In genomic region chr18:79531926-79532689, GRCh38 we compare ENCODE assay signal across 24 cellular contexts.
DNase-seq lines count a peak whose midpoint lies in the region; ATAC-seq, FAIRE-seq and TF ChIP-seq lines count a peak whose summit lies in the region.
"Had no signal": no experiment of that assay in that cellular context is flagged by ENCODE, and none has a peak within 500 bp of the region (broad histone marks: within the 10 kb centered on the region; RNA-seq: fewer than 3 reads in every experiment).

No MANE protein-coding gene starts in this region.

- H3K4me1 ChIP-seq in right lobe of liver (no peaks in the 10 kb centered on the region), HepG2 (ENCODE audit: insufficient read depth, low read length) (no peaks in the 10 kb centered on the region), neuronal stem cell (ENCODE audit: control insufficient read depth in 2 of 2, insufficient read depth in 1 of 2, low read depth in 1 of 2, low read length in 2 of 2) (no peaks in the 10 kb centered on the region), aorta (ENCODE audit: control insufficient read depth in 1 of 2, insufficient read depth in 2 of 2, low read length in 2 of 2) (no peaks in the 10 kb centered on the region)
- H3K4me1 ChIP-seq: breast epithelium had no signal

- H3K79me2 ChIP-seq in HepG2 (ENCODE audit: insufficient read depth, low read length): no peaks in the 10 kb centered on the region

- H3K9me3 ChIP-seq in right lobe of liver (no peaks in the 10 kb centered on the region), HepG2 (ENCODE audit: low read length) (no peaks in the 10 kb centered on the region), neuronal stem cell (replicated peaks in 1 of 2; ENCODE audit: control insufficient read depth in 2 of 2, insufficient read depth in 1 of 2, low read depth in 1 of 2, low read length in 2 of 2) (no peaks in the 10 kb centered on the region), aorta (ENCODE audit: control insufficient read depth, low read length) (no peaks in the 10 kb centered on the region)
- H3K9me3 ChIP-seq: breast epithelium, spleen, tibial nerve had no signal

- H2AFZ ChIP-seq in HepG2 (ENCODE audit: low read length) (no peak overlapping the region), neuronal stem cell (ENCODE audit: low read length) (peak overlapping the region; percentile 23)
- H2AFZ ChIP-seq: neural progenitor cell had no signal

- TF ChIP-seq POLR2A in right lobe of liver (IDR thresholded peaks at IDR 0.05) (no peak), HepG2 (IDR thresholded peaks at IDR 0.05; ENCODE audit: insufficient read depth in 1 of 2, low read depth in 2 of 2, low read length in 2 of 2) (no peak)

- H4K91ac ChIP-seq in neuronal stem cell (ENCODE audit: low read depth, low read length, poor library complexity): no peak overlapping the region

- H3K4ac ChIP-seq in neuronal stem cell (ENCODE audit: low read length): no peak overlapping the region

- no TSS peak for BruUV-seq in HepG2 (replicated peaks; lab: Mats Ljungman, UMichigan)

- POLR2A ChIA-PET in HepG2 (lab: Yijun Ruan, JAX): no interaction called here

- H3K4me2 ChIP-seq in HepG2 (ENCODE audit: low read depth, low read length): no peak overlapping the region
- no peak overlapping the region for H3K4me2 ChIP-seq in neuronal stem cell (ENCODE audit: insufficient read depth, low read length, poor library complexity, severe bottlenecking)
- H3K4me2 ChIP-seq: neural progenitor cell had no signal

- 75% methylated on average over 23 of the region's 38 CpGs for WGBS in right lobe of liver (ENCODE audit: insufficient coverage, low coverage, low lambda C conversion rate, missing lambda C conversion rate)
- WGBS in HepG2 (ENCODE audit: low lambda C conversion rate): 45% methylated on average over 36 of the region's 38 CpGs
- WGBS in neuronal stem cell (ENCODE audit: extremely low coverage in 2 of 2, insufficient read length in 2 of 2, insufficient replicate concordance in 1 of 2), 2 donors: no CpG with 5 or more reads among the region's 38 CpGs
- WGBS in aorta, 2 donors: 40 to 43% methylated on average over 37 to 38 of the region's 38 CpGs

- no peak overlapping the region for H4K8ac ChIP-seq in neuronal stem cell (ENCODE audit: low read depth, low read length)

- no peak overlapping the region for H2BK12ac ChIP-seq in neuronal stem cell (ENCODE audit: low read length)

- in situ Hi-C loops in HepG2 (cut with HindIII; ENCODE audit: extremely low pct_ligation_motif_present, low pct_unique_long_range_greater_than_20kb): loop anchor here (5.0 kb wide), 1 partner anchor 150 kb away; no protein-coding TSS in a partner anchor

- H3K27ac ChIP-seq in right lobe of liver (no peak overlapping the region), HepG2 (ENCODE audit: extremely low read length, insufficient read depth, low read length) (no peak overlapping the region), neuronal stem cell (replicated peaks; ENCODE audit: low read length) (no peak overlapping the region), aorta (ENCODE audit: low read depth in 1 of 2, low read length in 2 of 2) (no peak overlapping the region)
- H3K27ac ChIP-seq: 22Rv1, breast epithelium, neural progenitor cell, spleen, tibial nerve had no signal

- TF ChIP-seq RAD21 in HepG2 (CRISPR knock-in tag; IDR thresholded peaks at IDR 0.05): no peak

- H3K36me3 ChIP-seq in right lobe of liver: no peaks in the 10 kb centered on the region
- H3K36me3 ChIP-seq in HepG2 (replicated peaks in 1 of 2; ENCODE audit: control insufficient read depth in 1 of 2, insufficient read depth in 2 of 2, low read length in 2 of 2): no peaks in the 10 kb centered on the region
- H3K36me3 ChIP-seq in neuronal stem cell (replicated peaks in 1 of 2; ENCODE audit: control insufficient read depth in 2 of 2, insufficient read depth in 2 of 2, low read length in 2 of 2): no peaks in the 10 kb centered on the region
- H3K36me3 ChIP-seq in aorta (ENCODE audit: control insufficient read depth in 1 of 2, insufficient read depth in 2 of 2, low read length in 1 of 2): no peaks in the 10 kb centered on the region
- H3K36me3 ChIP-seq: breast epithelium, neural progenitor cell had no signal

- TF ChIP-seq CTCF in right lobe of liver (IDR thresholded peaks at IDR 0.05) (no peak), HepG2 (CRISPR knock-in tag; IDR thresholded peaks at IDR 0.05) (no peak)

- FAIRE-seq in HepG2 (lab: Jason Lieb, UNC): no peak

- CTCF ChIA-PET in HepG2 (lab: Yijun Ruan, JAX; ENCODE audit: low intra/inter-chr PET ratio, low total read pairs): no interaction called here

- no peak for ATAC-seq in right lobe of liver
- ATAC-seq in HepG2: no peak
- ATAC-seq in aorta (ENCODE audit: low FRiP score): no peak
- no peak for ATAC-seq in GM18868 (IDR thresholded peaks at IDR 0.05; ENCODE audit: unreplicated experiment)
- ATAC-seq: activated CD4-positive, alpha-beta T cell treated with anti-CD3 and anti-CD28 coated beads for 36 hours had no signal

- H3K27me3 ChIP-seq in right lobe of liver: no peaks in the 10 kb centered on the region
- peaks cover 8 to 74% of the 10 kb centered on the region in 2 experiments for H3K27me3 ChIP-seq in HepG2 (ENCODE audit: control insufficient read depth in 1 of 2, insufficient read depth in 2 of 2, low read length in 2 of 2)
- H3K27me3 ChIP-seq in neuronal stem cell (ENCODE audit: control insufficient read depth in 3 of 3, insufficient read depth in 3 of 3, low read depth in 1 of 3, low read length in 3 of 3): peaks cover 0 to 41% (median 0%) of the 10 kb centered on the region in 3 experiments
- no peaks in the 10 kb centered on the region for H3K27me3 ChIP-seq in aorta (ENCODE audit: control insufficient read depth in 1 of 2, insufficient read depth in 2 of 2, low read length in 1 of 2)
- H3K27me3 ChIP-seq: breast epithelium, spleen, tibial nerve had no signal

- H2BK120ac ChIP-seq in neuronal stem cell (ENCODE audit: low read depth, low read length): no peak overlapping the region

- intact Hi-C loops in right lobe of liver (cut with DNase I) (no loop called here), HepG2 (cut with micrococcal nuclease; ENCODE audit: unreplicated experiment) (no loop called here), aorta (cut with DNase I) (no loop called here)

- H3K18ac ChIP-seq in neuronal stem cell (ENCODE audit: low read length): no peak overlapping the region

- H3K14ac ChIP-seq in neuronal stem cell (ENCODE audit: low read length): no peak overlapping the region

- no peak overlapping the region for H2BK15ac ChIP-seq in neuronal stem cell (ENCODE audit: low read length)

- H3K79me1 ChIP-seq in neuronal stem cell (ENCODE audit: low read depth, low read length): no peaks in the 10 kb centered on the region

- DNase-seq in NCI-H1092 treated with DMSO at 0.1 percent for 48 hours (lab: John Stamatoyannopoulos, UW) (peak; percentile 14), NCI-H1092 (lab: John Stamatoyannopoulos, UW) (no peak), right lobe of liver (peak in 2 of 3 donors; percentile 21 to 36), HepG2 (ENCODE audit: low spot score) (no peak), neuronal stem cell (ENCODE audit: low spot score) (no peak), aorta (peak; percentile 38 to 65), SW480 (ENCODE audit: low spot score) (no peak)
- DNase-seq: activated CD4-positive, alpha-beta T cell treated with anti-CD3 and anti-CD28 coated beads for 36 hours; activated CD8-positive, alpha-beta memory T cell treated with anti-CD3 and anti-CD28 coated beads for 24 hours; AML-193; DMS53; NCI-H1436; NCI-H2171; NCI-H526; OCI-M1; SHP77 treated with DMSO at 0.1 percent for 48 hours; stimulated activated CD4-positive, alpha-beta T cell treated with anti-CD3 and anti-CD28 coated beads, Interleukin-4, amount 100 ng/mL, for 24 hours; SW 1271 had no signal

- TF ChIP-seq EP300 in HepG2 (IDR thresholded peaks at IDR 0.05; ENCODE audit: low read depth in 2 of 2, low read length in 2 of 2) (no peak), HepG2 (CRISPR knock-in tag; IDR thresholded peaks at IDR 0.05; ENCODE audit: borderline replicate concordance) (no peak)

- no peaks in the 10 kb centered on the region for H4K20me1 ChIP-seq in HepG2 (ENCODE audit: insufficient read depth, low read length)

- H2BK5ac ChIP-seq in neuronal stem cell (ENCODE audit: low read length): no peak overlapping the region

- H3K23ac ChIP-seq in neuronal stem cell (ENCODE audit: low read depth, low read length, poor library complexity): no peak overlapping the region

- H3K4me3 ChIP-seq in right lobe of liver (no peak overlapping the region), HepG2 (replicated peaks in 1 of 3; ENCODE audit: insufficient read depth in 1 of 3, low read depth in 2 of 3, low read length in 3 of 3) (no peak overlapping the region), neuronal stem cell (ENCODE audit: low read length in 2 of 2) (no peak overlapping the region), aorta (ENCODE audit: low read length in 2 of 2) (no peak overlapping the region)
- H3K4me3 ChIP-seq: breast epithelium, neural progenitor cell, spleen, tibial nerve had no signal

- H3K9ac ChIP-seq in HepG2 (ENCODE audit: insufficient read depth, low read depth, low read length) (no peak overlapping the region), neuronal stem cell (ENCODE audit: low read depth, low read length, poor library complexity) (no peak overlapping the region)
- H3K9ac ChIP-seq: neural progenitor cell had no signal

- no peak overlapping the region for H2AK5ac ChIP-seq in neuronal stem cell (ENCODE audit: low read depth, low read length)

TF ChIP-seq in HepG2, 621 proteins besides CTCF, POLR2A, EP300 and RAD21 (continues in another document):
- TF ChIP-seq ZFP91 (CRISPR knock-in tag; IDR thresholded peaks at IDR 0.05; ENCODE audit: borderline replicate concordance) (no peak), JDP2 (CRISPR knock-in tag; IDR thresholded peaks at IDR 0.05; ENCODE audit: borderline replicate concordance) (no peak), REXO4 (CRISPR knock-in tag; IDR thresholded peaks at IDR 0.05; ENCODE audit: borderline replicate concordance) (no peak), TAF15 (IDR thresholded peaks at IDR 0.05; ENCODE audit: low read depth, low read length, poor library complexity, severe bottlenecking) (no peak), ZBTB7A (CRISPR knock-in tag; IDR thresholded peaks at IDR 0.05) (no peak), ZNF792 (CRISPR knock-in tag; IDR thresholded peaks at IDR 0.05) (no peak), ZNF749 (CRISPR knock-in tag; IDR thresholded peaks at IDR 0.05; ENCODE audit: borderline replicate concordance) (no peak), ZNF230 (CRISPR knock-in tag; IDR thresholded peaks at IDR 0.05) (no peak)

Comparison
In these comparisons a context has a peak if more than half of its experiments do, and no peak if none do; other contexts are left out.
1. DNase-seq: peak in NCI-H1092 treated with DMSO at 0.1 percent for 48 hours (single experiment), right lobe of liver (2 of 3) and aorta (2 of 2); none in NCI-H1092 (single experiment), HepG2 (single experiment), neuronal stem cell (single experiment) and SW480 (single experiment).